In the genomic region with DNA sequence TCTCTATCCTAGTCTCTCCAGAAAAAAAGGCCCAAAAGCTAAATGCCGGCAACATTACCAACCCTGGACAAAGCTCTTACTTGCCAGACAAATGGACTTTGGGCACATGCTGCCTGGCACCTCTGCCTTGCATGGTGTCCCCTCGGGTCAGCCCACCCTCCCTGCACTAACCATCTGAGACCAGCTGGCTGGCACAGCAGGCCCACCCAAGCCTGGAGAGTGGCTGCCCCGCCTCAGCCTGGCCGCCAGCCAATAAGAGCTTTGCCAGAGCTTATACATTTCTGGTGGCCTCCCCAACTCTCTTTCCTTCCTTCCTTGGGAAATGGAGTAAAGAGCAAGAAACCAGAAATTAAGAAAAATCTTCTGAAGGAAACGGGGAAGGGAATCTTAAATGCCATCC, we compare ENCODE assay signal across 1 cellular context.
TF ChIP-seq lines count a peak whose summit lies in the region.

No MANE protein-coding gene starts in this region.

TF ChIP-seq in GM23338, 12 proteins besides CTCF, POLR2A, EP300 and RAD21 (continued from another document):
- TF ChIP-seq, protein P1, sequence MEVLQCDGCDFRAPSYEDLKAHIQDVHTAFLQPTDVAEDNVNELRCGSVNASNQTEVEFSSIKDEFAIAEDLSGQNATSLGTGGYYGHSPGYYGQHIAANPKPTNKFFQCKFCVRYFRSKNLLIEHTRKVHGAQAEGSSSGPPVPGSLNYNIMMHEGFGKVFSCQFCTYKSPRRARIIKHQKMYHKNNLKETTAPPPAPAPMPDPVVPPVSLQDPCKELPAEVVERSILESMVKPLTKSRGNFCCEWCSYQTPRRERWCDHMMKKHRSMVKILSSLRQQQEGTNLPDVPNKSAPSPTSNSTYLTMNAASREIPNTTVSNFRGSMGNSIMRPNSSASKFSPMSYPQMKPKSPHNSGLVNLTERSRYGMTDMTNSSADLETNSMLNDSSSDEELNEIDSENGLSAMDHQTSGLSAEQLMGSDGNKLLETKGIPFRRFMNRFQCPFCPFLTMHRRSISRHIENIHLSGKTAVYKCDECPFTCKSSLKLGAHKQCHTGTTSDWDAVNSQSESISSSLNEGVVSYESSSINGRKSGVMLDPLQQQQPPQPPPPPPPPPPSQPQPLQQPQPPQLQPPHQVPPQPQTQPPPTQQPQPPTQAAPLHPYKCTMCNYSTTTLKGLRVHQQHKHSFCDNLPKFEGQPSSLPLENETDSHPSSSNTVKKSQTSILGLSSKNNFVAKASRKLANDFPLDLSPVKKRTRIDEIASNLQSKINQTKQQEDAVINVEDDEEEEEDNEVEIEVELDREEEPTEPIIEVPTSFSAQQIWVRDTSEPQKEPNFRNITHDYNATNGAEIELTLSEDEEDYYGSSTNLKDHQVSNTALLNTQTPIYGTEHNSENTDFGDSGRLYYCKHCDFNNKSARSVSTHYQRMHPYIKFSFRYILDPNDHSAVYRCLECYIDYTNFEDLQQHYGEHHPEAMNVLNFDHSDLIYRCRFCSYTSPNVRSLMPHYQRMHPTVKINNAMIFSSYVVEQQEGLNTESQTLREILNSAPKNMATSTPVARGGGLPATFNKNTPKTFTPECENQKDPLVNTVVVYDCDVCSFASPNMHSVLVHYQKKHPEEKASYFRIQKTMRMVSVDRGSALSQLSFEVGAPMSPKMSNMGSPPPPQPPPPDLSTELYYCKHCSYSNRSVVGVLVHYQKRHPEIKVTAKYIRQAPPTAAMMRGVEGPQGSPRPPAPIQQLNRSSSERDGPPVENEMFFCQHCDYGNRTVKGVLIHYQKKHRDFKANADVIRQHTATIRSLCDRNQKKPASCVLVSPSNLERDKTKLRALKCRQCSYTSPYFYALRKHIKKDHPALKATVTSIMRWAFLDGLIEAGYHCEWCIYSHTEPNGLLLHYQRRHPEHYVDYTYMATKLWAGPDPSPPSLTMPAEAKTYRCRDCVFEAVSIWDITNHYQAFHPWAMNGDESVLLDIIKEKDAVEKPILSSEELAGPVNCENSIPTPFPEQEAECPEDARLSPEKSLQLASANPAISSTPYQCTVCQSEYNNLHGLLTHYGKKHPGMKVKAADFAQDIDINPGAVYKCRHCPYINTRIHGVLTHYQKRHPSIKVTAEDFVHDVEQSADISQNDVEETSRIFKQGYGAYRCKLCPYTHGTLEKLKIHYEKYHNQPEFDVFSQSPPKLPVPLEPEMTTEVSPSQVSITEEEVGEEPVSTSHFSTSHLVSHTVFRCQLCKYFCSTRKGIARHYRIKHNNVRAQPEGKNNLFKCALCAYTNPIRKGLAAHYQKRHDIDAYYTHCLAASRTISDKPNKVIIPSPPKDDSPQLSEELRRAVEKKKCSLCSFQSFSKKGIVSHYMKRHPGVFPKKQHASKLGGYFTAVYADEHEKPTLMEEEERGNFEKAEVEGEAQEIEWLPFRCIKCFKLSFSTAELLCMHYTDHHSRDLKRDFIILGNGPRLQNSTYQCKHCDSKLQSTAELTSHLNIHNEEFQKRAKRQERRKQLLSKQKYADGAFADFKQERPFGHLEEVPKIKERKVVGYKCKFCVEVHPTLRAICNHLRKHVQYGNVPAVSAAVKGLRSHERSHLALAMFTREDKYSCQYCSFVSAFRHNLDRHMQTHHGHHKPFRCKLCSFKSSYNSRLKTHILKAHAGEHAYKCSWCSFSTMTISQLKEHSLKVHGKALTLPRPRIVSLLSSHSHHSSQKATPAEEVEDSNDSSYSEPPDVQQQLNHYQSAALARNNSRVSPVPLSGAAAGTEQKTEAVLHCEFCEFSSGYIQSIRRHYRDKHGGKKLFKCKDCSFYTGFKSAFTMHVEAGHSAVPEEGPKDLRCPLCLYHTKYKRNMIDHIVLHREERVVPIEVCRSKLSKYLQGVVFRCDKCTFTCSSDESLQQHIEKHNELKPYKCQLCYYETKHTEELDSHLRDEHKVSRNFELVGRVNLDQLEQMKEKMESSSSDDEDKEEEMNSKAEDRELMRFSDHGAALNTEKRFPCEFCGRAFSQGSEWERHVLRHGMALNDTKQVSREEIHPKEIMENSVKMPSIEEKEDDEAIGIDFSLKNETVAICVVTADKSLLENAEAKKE (CRISPR knock-in tag; IDR thresholded peaks at IDR 0.05) = no peak
- TF ChIP-seq JUNB (IDR thresholded peaks at IDR 0.05; ENCODE audit: unreplicated experiment) (no peak), STAT1 (IDR thresholded peaks at IDR 0.05; ENCODE audit: unreplicated experiment) (no peak), CREB1 (CRISPR knock-in tag; IDR thresholded peaks at IDR 0.05; ENCODE audit: low read depth) (no peak)
TF ChIP-seq in GM23338: peak in this region for 0.
